16 cellular contexts compared by ENCODE assay signal in genomic region chr21:17540530-17540929, GRCh38. TPM values are rescaled to one million over a fixed set of nuclear protein-coding genes. Genes with fewer than 3 reads are reported as not detected.
A peak's percentile ranks its signal among the peaks of the same experiment; 100 is the strongest.
DNase-seq lines count a peak whose midpoint lies in the region; ATAC-seq and TF ChIP-seq lines count a peak whose summit lies in the region.
"Had no signal": no experiment of that assay in that cellular context is flagged by ENCODE, and none has a peak within 500 bp of the region (broad histone marks: within the 10 kb centered on the region; RNA-seq: fewer than 3 reads in every experiment).

No MANE protein-coding gene starts in this region.

- DNase-seq in heart right ventricle, result no peak
- DNase-seq in Right ventricle myocardium inferior (ENCODE audit: missing footprints), result no peak
- DNase-seq in choroid plexus epithelial cell (ENCODE audit: low read depth), result peak; percentile 71
- DNase-seq in left ventricle myocardium inferior, result no peak
- DNase-seq in chondrocyte (ENCODE audit: low spot score), result no peak
- no peak for DNase-seq in MM.1S
- no peak for DNase-seq in GM23338 (ENCODE audit: low spot score)
- DNase-seq: CD8-positive, alpha-beta T cell; DMS79; NCI-H1417; NCI-H2029; NCI-H2171; NCI-H526 had no signal

- H3K79me2 ChIP-seq in MM.1S (ENCODE audit: low read length), result no peaks in the 10 kb centered on the region
- H3K79me2 ChIP-seq in GM23338 (replicated peaks; ENCODE audit: insufficient read depth), result peaks cover 100% of the 10 kb centered on the region

- TF ChIP-seq CTCF in heart right ventricle (IDR thresholded peaks at IDR 0.05), result no peak
- no peak for TF ChIP-seq CTCF in choroid plexus epithelial cell (conservative IDR thresholded peaks at IDR 0.05; ENCODE audit: low read depth, low read length)
- TF ChIP-seq CTCF in left ventricle myocardium inferior (IDR thresholded peaks at IDR 0.05; ENCODE audit: borderline replicate concordance), result no peak
- TF ChIP-seq CTCF in chondrocyte (IDR thresholded peaks at IDR 0.05), result no peak
- no peak for TF ChIP-seq CTCF in MM.1S (IDR thresholded peaks at IDR 0.05; ENCODE audit: low read length)
- no peak for TF ChIP-seq CTCF in GM23338 (conservative IDR thresholded peaks at IDR 0.05; ENCODE audit: low read depth in 2 of 2)

- no peak overlapping the region for H3K27ac Mint-ChIP-seq in chondrocyte (ENCODE audit: unreplicated experiment)
- H3K27ac Mint-ChIP-seq in GM23338, result no peak overlapping the region
- H3K27ac Mint-ChIP-seq: CD8-positive, alpha-beta T cell had no signal

- H3K9me3 Mint-ChIP-seq in chondrocyte (ENCODE audit: low read depth) (no peaks in the 10 kb centered on the region), GM23338 (no peaks in the 10 kb centered on the region)
- H3K9me3 Mint-ChIP-seq: CD8-positive, alpha-beta T cell had no signal

- H3K9me2 ChIP-seq in MM.1S (replicated peaks; ENCODE audit: insufficient read depth, low read length), result no peaks in the 10 kb centered on the region
- no peaks in the 10 kb centered on the region for H3K9me2 ChIP-seq in GM23338 (ENCODE audit: insufficient read depth)

- H3K4me2 ChIP-seq in MM.1S (ENCODE audit: low read depth, low read length) (no peak overlapping the region), GM23338 (no peak overlapping the region)

- 58 to 70% methylated on average over 4 of the region's 4 CpGs for WGBS in heart right ventricle, 2 donors

- H3K27me3 ChIP-seq in heart right ventricle (no peaks in the 10 kb centered on the region), left ventricle myocardium inferior (ENCODE audit: low read depth) (no peaks in the 10 kb centered on the region), MM.1S (replicated peaks; ENCODE audit: insufficient read depth, low read length) (no peaks in the 10 kb centered on the region), GM23338 (ENCODE audit: insufficient read depth) (no peaks in the 10 kb centered on the region)

- H3K4me3 Mint-ChIP-seq in chondrocyte (ENCODE audit: unreplicated experiment) (no peak overlapping the region), GM23338 (no peak overlapping the region)
- H3K4me3 Mint-ChIP-seq: CD8-positive, alpha-beta T cell had no signal

- H4K20me1 ChIP-seq in MM.1S (ENCODE audit: insufficient read depth, low read length), result no peaks in the 10 kb centered on the region
- peaks cover 81% of the 10 kb centered on the region for H4K20me1 ChIP-seq in GM23338 (replicated peaks; ENCODE audit: insufficient read depth)

- H2AFZ ChIP-seq in MM.1S (ENCODE audit: low read length) (no peak overlapping the region), GM23338 (no peak overlapping the region)

- H3K4me3 ChIP-seq in heart right ventricle (no peak overlapping the region), choroid plexus epithelial cell (ENCODE audit: low read depth, low read length) (no peak overlapping the region), left ventricle myocardium inferior (no peak overlapping the region), MM.1S (ENCODE audit: low read length) (no peak overlapping the region), GM23338 (no peak overlapping the region)
- H3K4me3 ChIP-seq: K562 had no signal

- ATAC-seq in heart right ventricle (peak in 6 of 8 donors; percentile 50 to 64 (median 57)), Right ventricle myocardium inferior (no peak), HG03442 (IDR thresholded peaks at IDR 0.05; ENCODE audit: unreplicated experiment) (no peak), GM23338 (no peak)
- ATAC-seq: CD8-positive, alpha-beta T cell; K562; Panc1 had no signal

- H3K27ac ChIP-seq in heart right ventricle, result peak overlapping the region in 6 of 10 donors; percentile 6 to 48 (median 36)
- H3K27ac ChIP-seq in left ventricle myocardium inferior (replicated peaks), result peak overlapping the region; percentile 59
- no peak overlapping the region for H3K27ac ChIP-seq in MM.1S (ENCODE audit: low read length)
- H3K27ac ChIP-seq in GM23338 (ENCODE audit: low read depth), result no peak overlapping the region

- peaks cover 9% of the 10 kb centered on the region for H3K27me3 Mint-ChIP-seq in chondrocyte (ENCODE audit: low read depth)
- peaks cover 12% of the 10 kb centered on the region for H3K27me3 Mint-ChIP-seq in GM23338 (ENCODE audit: insufficient read depth, low read depth, poor library complexity)

- H3K4me1 Mint-ChIP-seq in chondrocyte (ENCODE audit: low read depth), result no peaks in the 10 kb centered on the region
- H3K4me1 Mint-ChIP-seq in GM23338, result peaks cover 61% of the 10 kb centered on the region

- H3K4me1 ChIP-seq in heart right ventricle (peaks cover 0 to 33% (median 23%) of the 10 kb centered on the region in 9 donors), left ventricle myocardium inferior (peaks cover 50% of the 10 kb centered on the region), MM.1S (ENCODE audit: low read length) (no peaks in the 10 kb centered on the region), GM23338 (ENCODE audit: insufficient read depth) (peaks cover 56% of the 10 kb centered on the region)

- intact Hi-C loops in heart right ventricle (cut with DNase I) (no loop called here), Right ventricle myocardium inferior (cut with DNase I) (no loop called here), left ventricle myocardium inferior (cut with micrococcal nuclease) (no loop called here)

- H3K36me3 ChIP-seq in heart right ventricle, result no peaks in the 10 kb centered on the region
- H3K36me3 ChIP-seq in left ventricle myocardium inferior, result no peaks in the 10 kb centered on the region
- no peaks in the 10 kb centered on the region for H3K36me3 ChIP-seq in MM.1S (replicated peaks; ENCODE audit: insufficient read depth, low read length)
- no peaks in the 10 kb centered on the region for H3K36me3 ChIP-seq in GM23338 (ENCODE audit: insufficient read depth)

- H3F3A ChIP-seq in MM.1S (ENCODE audit: insufficient read depth, low read length), result no peaks in the 10 kb centered on the region
- H3F3A ChIP-seq in GM23338 (replicated peaks; ENCODE audit: low read depth), result no peaks in the 10 kb centered on the region

- no peaks in the 10 kb centered on the region for H3K36me3 Mint-ChIP-seq in chondrocyte (ENCODE audit: low read depth)
- H3K36me3 Mint-ChIP-seq in GM23338 (ENCODE audit: low read depth), result peaks cover 44% of the 10 kb centered on the region
- H3K36me3 Mint-ChIP-seq: CD8-positive, alpha-beta T cell had no signal

- H3K9me3 ChIP-seq in heart right ventricle (peaks cover 0 to 4% (median 0%) of the 10 kb centered on the region in 11 donors), left ventricle myocardium inferior (replicated peaks) (peaks cover 4% of the 10 kb centered on the region), MM.1S (replicated peaks; ENCODE audit: insufficient read depth, low read length) (no peaks in the 10 kb centered on the region)

- no peak overlapping the region for H3K9ac ChIP-seq in MM.1S (ENCODE audit: low read length)

TF ChIP-seq in GM23338, 12 proteins besides CTCF, POLR2A, EP300 and RAD21:
- TF ChIP-seq ETS1 (IDR thresholded peaks at IDR 0.05), result no peak
- no peak for TF ChIP-seq NANOG (IDR thresholded peaks at IDR 0.05; ENCODE audit: borderline replicate concordance)
- no peak for TF ChIP-seq EZH2 (IDR thresholded peaks at IDR 0.05; ENCODE audit: low read depth, unreplicated experiment)
- no peak for TF ChIP-seq POLR2AphosphoS5 (IDR thresholded peaks at IDR 0.05; ENCODE audit: low read depth)
- no peak for TF ChIP-seq EZH2phosphoT487 (IDR thresholded peaks at IDR 0.05; ENCODE audit: unreplicated experiment)
- TF ChIP-seq STAT1 (IDR thresholded peaks at IDR 0.05; ENCODE audit: unreplicated experiment), result no peak
- no peak for TF ChIP-seq ZNF114 (CRISPR knock-in tag; IDR thresholded peaks at IDR 0.05)
- no peak for TF ChIP-seq REST (IDR thresholded peaks at IDR 0.05; ENCODE audit: unreplicated experiment)
- TF ChIP-seq CREB1 (CRISPR knock-in tag; IDR thresholded peaks at IDR 0.05; ENCODE audit: low read depth), result no peak
- no peak for TF ChIP-seq ZNF331 (CRISPR knock-in tag; IDR thresholded peaks at IDR 0.05; ENCODE audit: low read depth)

RNA-seq across cellular contexts. Expression of gene CXADR, which starts 27.7 kb away (rescaled TPM):
- 10 to 100 TPM; 16.7 to 42.1 (median 28.5) TPM for total RNA-seq in heart right ventricle
- 1 to 10 TPM; 6.4 to 9.2 TPM for polyA plus RNA-seq in heart right ventricle
- 25.5 TPM for total RNA-seq in Right ventricle myocardium inferior
- 24.5 TPM for total RNA-seq in left ventricle myocardium inferior
- 0.08 to 0.75 TPM (median 0.17 TPM) in 3 replicates for total RNA-seq in chondrocyte
- 207 and 227 TPM in 2 replicates for total RNA-seq in GM23338 (2014; rRNA removed; shearing (Covaris generic))
- 89.4 and 126 TPM in 2 replicates for polyA plus RNA-seq in GM23338 (2016; fragmentation: Nextera tagmentation; extraction: Ambion mirVana)

Comparison
In these comparisons a context has a peak if more than half of its experiments do, and no peak if none do; other contexts are left out.
1. ATAC-seq: peak in heart right ventricle (6 of 8); none in Right ventricle myocardium inferior (single experiment), HG03442 (single experiment) and GM23338 (single experiment).
2. H3K27ac ChIP-seq: peak in heart right ventricle (6 of 10) and left ventricle myocardium inferior (single experiment); none in MM.1S (single experiment) and GM23338 (single experiment).
3. RNA of gene CXADR, which starts 27.7 kb away (total RNA-seq): 207 to 227 TPM in GM23338, 16.7 to 42.1 TPM in heart right ventricle, 25.5 TPM in Right ventricle myocardium inferior (single experiment) and 24.5 TPM in left ventricle myocardium inferior (single experiment); 0.08 to 0.75 TPM in chondrocyte; every median in the first group is over 10 times any median in the second.